Comparison of ENCODE assay signal across 8 cellular contexts in genomic region chr20:36604952-36605308, GRCh38. TPM values are rescaled to one million over a fixed set of nuclear protein-coding genes. Genes with fewer than 3 reads are reported as not detected.
A peak's percentile ranks its signal among the peaks of the same experiment; 100 is the strongest.
DNase-seq lines count a peak whose midpoint lies in the region; ATAC-seq and TF ChIP-seq lines count a peak whose summit lies in the region.

No MANE protein-coding gene starts in this region.

- no peaks in the 10 kb centered on the region for H3K27me3 Mint-ChIP-seq in chondrocyte (ENCODE audit: low read depth)
- peaks cover 2% of the 10 kb centered on the region for H3K27me3 Mint-ChIP-seq in mesothelial cell of epicardium (ENCODE audit: low read depth)

- H3K4me3 Mint-ChIP-seq in chondrocyte (ENCODE audit: unreplicated experiment) (peak overlapping the region; percentile 89), mesothelial cell of epicardium (peak overlapping the region; percentile 98)

- peak overlapping the region; percentile 97 for H3K9ac ChIP-seq in SU-DHL-6 (ENCODE audit: low read length)
- peak overlapping the region; percentile 79 to 87 (median 82) for H3K9ac ChIP-seq in subcutaneous abdominal adipose tissue (ENCODE audit: low read length in 5 of 5)

- H3K27ac Mint-ChIP-seq in chondrocyte (ENCODE audit: unreplicated experiment) (peak overlapping the region; percentile 92), mesothelial cell of epicardium (peak overlapping the region; percentile 93)

- H3K27ac ChIP-seq in SU-DHL-6 (ENCODE audit: low read depth, low read length) (peak overlapping the region; percentile 76), subcutaneous abdominal adipose tissue (ENCODE audit: low read depth, low read length) (peak overlapping the region; percentile 92)

- H3K4me1 ChIP-seq in subcutaneous abdominal adipose tissue (ENCODE audit: control insufficient read depth in 5 of 5, insufficient read depth in 5 of 5, low read length in 5 of 5), result peaks cover 4 to 30% (median 28%) of the 10 kb centered on the region in 5 donors

- H3K36me3 ChIP-seq in SU-DHL-6 (ENCODE audit: low read length) (peaks cover 3% of the 10 kb centered on the region; the same call in 1 of the 2 replicates), subcutaneous abdominal adipose tissue (ENCODE audit: control insufficient read depth in 5 of 5, insufficient read depth in 5 of 5, low read length in 5 of 5) (peaks cover 0 to 22% (median 20%) of the 10 kb centered on the region in 5 donors)

- no peaks in the 10 kb centered on the region for H3K27me3 ChIP-seq in SU-DHL-6 (ENCODE audit: low read length)
- no peaks in the 10 kb centered on the region for H3K27me3 ChIP-seq in subcutaneous abdominal adipose tissue (ENCODE audit: control insufficient read depth in 5 of 5, insufficient read depth in 4 of 5, low read length in 5 of 5)

- H3K9me3 ChIP-seq in SU-DHL-6 (ENCODE audit: insufficient read depth, low read length) (no peaks in the 10 kb centered on the region), subcutaneous abdominal adipose tissue (ENCODE audit: control insufficient read depth in 5 of 5, low read length in 5 of 5) (no peaks in the 10 kb centered on the region)

- H3K9me2 ChIP-seq in SU-DHL-6 (replicated peaks; ENCODE audit: insufficient read depth, low read length), result no peaks in the 10 kb centered on the region

- H4K20me1 ChIP-seq in SU-DHL-6 (ENCODE audit: low read depth, low read length), result peaks cover 12% of the 10 kb centered on the region; the same call in 1 of the 2 replicates

- H3K4me1 Mint-ChIP-seq in chondrocyte (ENCODE audit: low read depth) (peaks cover 23% of the 10 kb centered on the region), mesothelial cell of epicardium (peaks cover 16% of the 10 kb centered on the region)

- peaks cover 3% of the 10 kb centered on the region for H3K36me3 Mint-ChIP-seq in chondrocyte (ENCODE audit: low read depth)
- no peaks in the 10 kb centered on the region for H3K36me3 Mint-ChIP-seq in mesothelial cell of epicardium

- H3K4me3 ChIP-seq in SU-DHL-6 (ENCODE audit: insufficient read depth, low read length, poor library complexity, severe bottlenecking), result peak overlapping the region; percentile 38
- H3K4me3 ChIP-seq in subcutaneous abdominal adipose tissue (ENCODE audit: low read depth in 1 of 5, low read length in 5 of 5), result peak overlapping the region; percentile 65 to 98 (median 77)

- H2AFZ ChIP-seq in SU-DHL-6 (ENCODE audit: low read depth, low read length, severe bottlenecking), result peak overlapping the region; percentile 52

- TF ChIP-seq CTCF in SU-DHL-6 (IDR thresholded peaks at IDR 0.05; ENCODE audit: insufficient read depth, low read length, poor library complexity, severe bottlenecking), result no peak
- TF ChIP-seq CTCF in chondrocyte (IDR thresholded peaks at IDR 0.05), result no peak
- no peak for TF ChIP-seq CTCF in mesothelial cell of epicardium (IDR thresholded peaks at IDR 0.05; ENCODE audit: unreplicated experiment)

- peak; percentile 27 for ATAC-seq in GM19324 (IDR thresholded peaks at IDR 0.05; ENCODE audit: low FRiP score, unreplicated experiment)
- ATAC-seq in HG03378 (IDR thresholded peaks at IDR 0.05; ENCODE audit: unreplicated experiment), result peak; percentile 34

- peaks cover 19% of the 10 kb centered on the region for H3F3A ChIP-seq in SU-DHL-6 (ENCODE audit: insufficient read depth)

- peak overlapping the region; percentile 60 for H3K4me2 ChIP-seq in SU-DHL-6 (ENCODE audit: low read depth, low read length, poor library complexity, severe bottlenecking)

- no peaks in the 10 kb centered on the region for H3K9me3 Mint-ChIP-seq in chondrocyte (ENCODE audit: low read depth)
- H3K9me3 Mint-ChIP-seq in mesothelial cell of epicardium, result no peaks in the 10 kb centered on the region

- DNase-seq in CD1c-positive myeloid dendritic cell (ENCODE audit: extremely low spot score), result peak; percentile 57
- no peak for DNase-seq in chondrocyte (ENCODE audit: low spot score)
- DNase-seq in mesothelial cell of epicardium (ENCODE audit: low spot score in 2 of 2, unreplicated experiment in 2 of 2), result no peak
- DNase-seq in occipital lobe (lab: John Stamatoyannopoulos, UW), result no peak

- peaks cover 30% of the 10 kb centered on the region for H3K79me2 ChIP-seq in SU-DHL-6 (ENCODE audit: insufficient read depth, low read length)

RNA-seq across cellular contexts. Expression of gene RAB5IF, which starts 0.6 kb away (rescaled TPM):
- total RNA-seq in chondrocyte (71.3 to 74.0 TPM (median 71.5 TPM) in 3 replicates), mesothelial cell of epicardium (37.6 to 40.7 TPM (median 40.0 TPM) in 3 replicates), occipital lobe (25.0 TPM)

RNA-seq across cellular contexts. Expression of gene TGIF2, which starts 31.5 kb away (rescaled TPM):
- total RNA-seq in chondrocyte (15.8 to 24.2 TPM (median 18.8 TPM) in 3 replicates), mesothelial cell of epicardium (94.4 to 101 TPM (median 98.4 TPM) in 3 replicates), occipital lobe (11.5 TPM)

RNA-seq across cellular contexts. Expression of gene SLA2, which starts 41.1 kb away (rescaled TPM):
- total RNA-seq in chondrocyte (0.24 TPM in 1 of 3 replicates, not detected in the others), mesothelial cell of epicardium (0.16 to 0.18 TPM (median 0.18 TPM) in 3 replicates), occipital lobe (not detected)
